Comparison of ENCODE assay signal across 22 cellular contexts in the genomic region with DNA sequence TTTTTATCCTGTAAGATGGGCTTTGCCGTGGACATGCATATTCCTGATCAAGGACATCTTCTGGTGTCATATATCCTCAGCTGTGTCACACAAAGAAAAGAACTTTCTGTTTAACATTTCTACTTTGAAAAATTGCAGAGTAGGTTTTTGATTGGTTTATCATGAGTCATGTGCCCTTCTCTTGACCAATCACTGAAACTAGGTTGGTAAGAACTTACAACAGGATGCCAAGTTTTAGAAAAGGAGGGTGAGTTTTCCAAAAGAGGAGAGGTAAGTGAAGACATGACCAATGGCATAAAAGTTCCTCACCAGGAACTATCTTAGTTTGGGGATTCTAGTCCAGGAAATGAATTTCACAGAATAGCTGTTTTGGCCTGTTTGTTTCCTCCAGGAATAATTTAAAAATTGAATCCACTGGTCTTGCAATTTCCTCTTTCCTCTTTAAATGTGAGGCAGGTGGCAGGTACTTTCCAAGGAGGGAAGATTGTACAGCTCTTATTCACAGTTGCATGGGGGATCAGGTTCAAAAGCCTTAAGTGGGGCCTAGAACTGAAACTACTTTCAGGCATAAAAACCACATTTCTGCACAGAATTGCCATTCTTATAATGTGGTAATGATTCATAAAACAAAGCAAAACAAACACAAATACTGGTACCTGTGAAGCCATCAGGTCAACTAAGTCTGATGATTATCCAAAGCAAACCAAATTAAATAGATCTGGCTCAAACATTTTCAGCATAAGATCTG.
DNase-seq lines count a peak whose midpoint lies in the region; ATAC-seq, FAIRE-seq and TF ChIP-seq lines count a peak whose summit lies in the region.
"Had no signal": no experiment of that assay in that cellular context is flagged by ENCODE, and none has a peak within 500 bp of the region (broad histone marks: within the 10 kb centered on the region; RNA-seq: fewer than 3 reads in every experiment).

No MANE protein-coding gene starts in this region.

- H3K27me3 ChIP-seq in astrocyte (ENCODE audit: insufficient read depth, low read length), result no peaks in the 10 kb centered on the region
- H3K27me3 ChIP-seq: BLaER1 had no signal

- TF ChIP-seq CTCF in astrocyte (IDR thresholded peaks at IDR 0.05; ENCODE audit: insufficient read depth, low read depth, low read length), result no peak

- no peak overlapping the region for H3K9ac ChIP-seq in astrocyte (ENCODE audit: low read length)
- H3K9ac ChIP-seq: BLaER1 had no signal

- H3K9me3 ChIP-seq in astrocyte (ENCODE audit: insufficient read depth, low read depth, low read length), result no peaks in the 10 kb centered on the region
- H3K9me3 ChIP-seq: A549, BLaER1 had no signal

- no peak overlapping the region for H3K4me3 Mint-ChIP-seq in astrocyte (ENCODE audit: unreplicated experiment)
- H3K4me3 Mint-ChIP-seq: CD4-positive, alpha-beta memory T cell; HFFc6 had no signal

- no peak overlapping the region for H3K4me3 ChIP-seq in astrocyte (ENCODE audit: insufficient read depth, low read depth, low read length)
- H3K4me3 ChIP-seq: A549, BLaER1 had no signal

- H3K9me3 Mint-ChIP-seq in astrocyte (ENCODE audit: unreplicated experiment), result no peaks in the 10 kb centered on the region
- H3K9me3 Mint-ChIP-seq: HFFc6 had no signal

- no peak overlapping the region for H3K27ac Mint-ChIP-seq in astrocyte (ENCODE audit: unreplicated experiment)
- H3K27ac Mint-ChIP-seq: CD4-positive, alpha-beta memory T cell; HFFc6 had no signal

- H3K27me3 Mint-ChIP-seq in astrocyte (ENCODE audit: low read depth, unreplicated experiment), result no peaks in the 10 kb centered on the region
- H3K27me3 Mint-ChIP-seq: CD4-positive, alpha-beta memory T cell had no signal

- H3K36me3 ChIP-seq in astrocyte (ENCODE audit: insufficient read depth, low read length), result no peaks in the 10 kb centered on the region
- H3K36me3 ChIP-seq: BLaER1 had no signal

- no peaks in the 10 kb centered on the region for H3K79me2 ChIP-seq in astrocyte (ENCODE audit: insufficient read depth, low read length)

- H3K4me1 ChIP-seq in astrocyte (ENCODE audit: insufficient read depth, low read length), result no peaks in the 10 kb centered on the region
- H3K4me1 ChIP-seq: A549, BLaER1 had no signal

- H3K4me1 Mint-ChIP-seq in astrocyte (ENCODE audit: low read depth, unreplicated experiment), result peaks cover 3% of the 10 kb centered on the region
- H3K4me1 Mint-ChIP-seq: CD4-positive, alpha-beta memory T cell had no signal

- DNase-seq in astrocyte (ENCODE audit: low read depth) (peak; percentile 2), NCI-H2029 treated with DMSO at 0.1 percent for 48 hours (lab: John Stamatoyannopoulos, UW) (no peak), NK-92 (lab: John Stamatoyannopoulos, UW; ENCODE audit: unreplicated experiment) (no peak)
- DNase-seq: CD4-positive, alpha-beta memory T cell; DMS153; GF-D8; H7; HFFc6; KG1; NCI-H1417 treated with DMSO at 0.1 percent for 48 hours; NCI-H187 treated with DMSO at 0.1 percent for 48 hours; NCI-H226; NCI-H524 had no signal

- no peaks in the 10 kb centered on the region for H3K36me3 Mint-ChIP-seq in astrocyte (ENCODE audit: low read depth, unreplicated experiment)
- H3K36me3 Mint-ChIP-seq: CD4-positive, alpha-beta memory T cell had no signal

- no peak overlapping the region for H3K4me2 ChIP-seq in astrocyte (ENCODE audit: low read length)
- H3K4me2 ChIP-seq: A549, BLaER1 had no signal

- ATAC-seq in GM18519 (IDR thresholded peaks at IDR 0.05; ENCODE audit: low FRiP score, unreplicated experiment) (peak; percentile 45), GM21423 (IDR thresholded peaks at IDR 0.05; ENCODE audit: unreplicated experiment) (peak; percentile 55), HG03159 (IDR thresholded peaks at IDR 0.05; ENCODE audit: unreplicated experiment) (peak; percentile 57), GM19452 (IDR thresholded peaks at IDR 0.05; ENCODE audit: unreplicated experiment) (no peak), HG03342 (IDR thresholded peaks at IDR 0.05; ENCODE audit: unreplicated experiment) (no peak)
- ATAC-seq: A549, HepG2 had no signal

- no peak overlapping the region for H3K27ac ChIP-seq in astrocyte (ENCODE audit: low read depth, low read length)
- H3K27ac ChIP-seq: A549, BLaER1 had no signal

- no peak overlapping the region for H2AFZ ChIP-seq in astrocyte (ENCODE audit: low read depth, low read length)

- H4K20me1 ChIP-seq in astrocyte (ENCODE audit: insufficient read depth, low read length), result no peaks in the 10 kb centered on the region
- H4K20me1 ChIP-seq: BLaER1 had no signal

- FAIRE-seq in astrocyte (lab: Jason Lieb, UNC), result peak; percentile 17
- FAIRE-seq: A549, GM12892, HepG2 had no signal

Comparison
In these comparisons a context has a peak if more than half of its experiments do, and no peak if none do; other contexts are left out.
1. ATAC-seq: peak in GM18519 (single experiment), GM21423 (single experiment) and HG03159 (single experiment); none in GM19452 (single experiment) and HG03342 (single experiment).